ENCODE assay signal across 17 cellular contexts in genomic region chr2:30694286-30695055, GRCh38.
DNase-seq lines count a peak whose midpoint lies in the region; ATAC-seq and TF ChIP-seq lines count a peak whose summit lies in the region.
"Had no signal": no experiment of that assay in that cellular context is flagged by ENCODE, and none has a peak within 500 bp of the region (broad histone marks: within the 10 kb centered on the region; RNA-seq: fewer than 3 reads in every experiment).

No MANE protein-coding gene starts in this region.

- TF ChIP-seq EP300 in ovary (IDR thresholded peaks at IDR 0.05), result no peak

- ATAC-seq in left ventricle myocardium superior (peak; percentile 64), thoracic aorta (ENCODE audit: insufficient number of reproducible peaks, low FRiP score, low read depth) (peak; percentile 75)
- ATAC-seq: esophagus mucosa, left colon, natural killer cell had no signal

- WGBS in ovary, 3 donors, result 56 to 59% (median 57%) methylated on average over 8 of the region's 8 CpGs

- intact Hi-C loops in left ventricle myocardium superior (cut with micrococcal nuclease), result no loop called here
- intact Hi-C loops in ovary (cut with DNase I), result no loop called here

- no peak overlapping the region for H3K4me3 ChIP-seq in thoracic aorta
- no peak overlapping the region for H3K4me3 ChIP-seq in ovary
- H3K4me3 ChIP-seq: SJCRH30 had no signal

- H3K9me3 ChIP-seq in thoracic aorta (no peaks in the 10 kb centered on the region), ovary (no peaks in the 10 kb centered on the region)
- H3K9me3 ChIP-seq: SJCRH30 had no signal

- H3K36me3 ChIP-seq in thoracic aorta, result no peaks in the 10 kb centered on the region
- H3K36me3 ChIP-seq in ovary, result no peaks in the 10 kb centered on the region
- H3K36me3 ChIP-seq: SJCRH30 had no signal

- peak overlapping the region; percentile 97 to 99 for H3K27ac ChIP-seq in thoracic aorta
- H3K27ac ChIP-seq in ovary, result no peak overlapping the region
- H3K27ac ChIP-seq: KMS-11, SJCRH30 had no signal

- TF ChIP-seq POLR2A in ovary (IDR thresholded peaks at IDR 0.05), result no peak

- H3K4me1 ChIP-seq in thoracic aorta (ENCODE audit: control insufficient read depth in 1 of 2, low read depth in 2 of 2), result peaks cover 30 to 60% of the 10 kb centered on the region in 2 donors
- H3K4me1 ChIP-seq in ovary (ENCODE audit: insufficient read depth), result peaks cover 7% of the 10 kb centered on the region
- H3K4me1 ChIP-seq: SJCRH30 had no signal

- TF ChIP-seq CTCF in thoracic aorta (IDR thresholded peaks at IDR 0.05), result no peak
- TF ChIP-seq CTCF in ovary (IDR thresholded peaks at IDR 0.05), result no peak
- no peak for TF ChIP-seq CTCF in GM13976 (IDR thresholded peaks at IDR 0.05; ENCODE audit: borderline replicate concordance, control extremely low read depth, extremely low read depth, insufficient read depth, missing control alignments)

- no peaks in the 10 kb centered on the region for H3K27me3 ChIP-seq in thoracic aorta (replicated peaks; ENCODE audit: insufficient read depth)
- H3K27me3 ChIP-seq in ovary, result no peaks in the 10 kb centered on the region
- H3K27me3 ChIP-seq: SJCRH30 had no signal

- in situ Hi-C loops in GM13976 (cut with MboI; ENCODE audit: low sequenced_read_pairs, unreplicated experiment), result no loop called here

- peak; percentile 21 for DNase-seq in NCI-H748 (lab: John Stamatoyannopoulos, UW; ENCODE audit: unreplicated experiment)
- no peak for DNase-seq in NCI-H748 treated with DMSO at 0.1 percent for 48 hours (lab: John Stamatoyannopoulos, UW)
- DNase-seq in NCI-H2196 treated with DMSO at 0.1 percent for 48 hours (lab: John Stamatoyannopoulos, UW; ENCODE audit: unreplicated experiment), result peak; percentile 45
- no peak for DNase-seq in left ventricle myocardium superior
- no peak for DNase-seq in thoracic aorta (ENCODE audit: low spot score)
- no peak for DNase-seq in ovary
- no peak for DNase-seq in GM13976 (ENCODE audit: low spot score)
- DNase-seq in germinal center (ENCODE audit: low spot score), result no peak
- DNase-seq: activated CD4-positive, alpha-beta T cell treated with anti-CD3 and anti-CD28 coated beads, Interleukin-2, amount 50 U/mL, for 1 hour; amniotic stem cell; dermis blood vessel endothelial cell; left colon; natural killer cell; stimulated activated CD4-positive, alpha-beta T cell treated with anti-CD3 and anti-CD28 coated beads, Interleukin-1b, Interleukin-23, amount 100 ng/mL, for 48 hours had no signal

Comparison
In these comparisons a context has a peak if more than half of its experiments do, and no peak if none do; other contexts are left out.
1. DNase-seq: peak in NCI-H748 (single experiment) and NCI-H2196 treated with DMSO at 0.1 percent for 48 hours (single experiment); none in NCI-H748 treated with DMSO at 0.1 percent for 48 hours (single experiment), left ventricle myocardium superior (single experiment), thoracic aorta (single experiment), ovary (0 of 5), GM13976 (single experiment) and germinal center (single experiment).
2. H3K27ac ChIP-seq: peak in thoracic aorta (2 of 2); none in ovary (0 of 2).